Comparison of ENCODE assay signal across 8 cellular contexts in genomic region chr7:77940647-77941046, GRCh38.
DNase-seq lines count a peak whose midpoint lies in the region; ATAC-seq, FAIRE-seq and TF ChIP-seq lines count a peak whose summit lies in the region.

No MANE protein-coding gene starts in this region.

- ATAC-seq in GM19467 (IDR thresholded peaks at IDR 0.05; ENCODE audit: unreplicated experiment), result no peak

- peak; percentile 46 for TF ChIP-seq CTCF in bronchial epithelial cell (IDR thresholded peaks at IDR 0.05; ENCODE audit: insufficient read depth, low read length, severe bottlenecking)

- FAIRE-seq in GM19239 (lab: Jason Lieb, UNC) (peak; percentile 69), bronchial epithelial cell (lab: Jason Lieb, UNC) (no peak)

- DNase-seq in COLO829 (ENCODE audit: low spot score) (peak; percentile 42), GM19239 (ENCODE audit: insufficient read length, low spot score) (peak; percentile 6), NCI-H69 (lab: John Stamatoyannopoulos, UW) (peak; percentile 61), bronchial epithelial cell (ENCODE audit: low read depth) (peak; percentile 27), lung microvascular endothelial cell (ENCODE audit: low read depth in 2 of 2) (peak; percentile 36 to 56), cortex of kidney (lab: John Stamatoyannopoulos, UW) (no peak)
- DNase-seq in stimulated activated CD8-positive, alpha-beta memory T cell treated with anti-CD3 and anti-CD28 coated beads, Interleukin-4, amount 100 ng/mL, for 48 hours, result no peak

- H3K36me3 ChIP-seq in bronchial epithelial cell (ENCODE audit: control insufficient read depth, insufficient read depth, low read length), result no peaks in the 10 kb centered on the region

- no peaks in the 10 kb centered on the region for H3K27me3 ChIP-seq in bronchial epithelial cell (ENCODE audit: control insufficient read depth, insufficient read depth, low read length)

- no peak overlapping the region for H3K4me3 ChIP-seq in bronchial epithelial cell (ENCODE audit: low read depth, low read length)

Comparison
In these comparisons a context has a peak if more than half of its experiments do, and no peak if none do; other contexts are left out.
1. DNase-seq: peak in COLO829 (single experiment), GM19239 (single experiment), NCI-H69 (single experiment), bronchial epithelial cell (single experiment) and lung microvascular endothelial cell (2 of 2); none in stimulated activated CD8-positive, alpha-beta memory T cell treated with anti-CD3 and anti-CD28 coated beads, Interleukin-4, amount 100 ng/mL, for 48 hours (single experiment) and cortex of kidney (single experiment).